ENCODE assay signal across 1 cellular context in the genomic region with DNA sequence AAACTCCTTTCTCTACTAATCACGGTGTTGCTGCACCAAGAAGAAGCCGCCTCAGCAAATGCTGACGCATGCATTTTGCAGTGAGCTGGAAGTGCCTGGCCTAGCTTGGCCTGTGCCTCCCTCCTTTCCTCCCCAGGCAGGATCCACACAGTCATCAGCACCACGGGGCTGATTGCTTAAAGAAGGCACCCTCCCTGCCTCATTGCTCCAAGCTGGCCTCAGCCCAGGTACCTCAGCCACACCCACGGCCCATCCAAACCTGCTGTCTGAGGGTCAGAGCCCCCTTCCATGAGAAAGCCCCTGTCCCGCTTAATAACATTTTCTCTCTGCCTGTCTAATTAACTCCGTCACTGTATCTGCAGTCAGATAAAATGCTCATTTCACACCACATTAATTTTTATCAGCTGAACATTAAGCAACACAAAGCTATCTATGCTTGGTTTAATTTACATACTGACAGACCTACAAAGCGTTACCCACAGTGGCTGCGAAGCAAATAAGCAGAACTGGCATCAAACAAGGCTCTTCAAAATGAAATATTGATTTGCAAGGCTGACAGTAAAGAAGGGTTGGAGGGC.
TF ChIP-seq lines count a peak whose summit lies in the region.

No MANE protein-coding gene starts in this region.

TF ChIP-seq in WTC11, 78 proteins besides CTCF, POLR2A, EP300 and RAD21 (continued from another document):
- TF ChIP-seq, protein P1, sequence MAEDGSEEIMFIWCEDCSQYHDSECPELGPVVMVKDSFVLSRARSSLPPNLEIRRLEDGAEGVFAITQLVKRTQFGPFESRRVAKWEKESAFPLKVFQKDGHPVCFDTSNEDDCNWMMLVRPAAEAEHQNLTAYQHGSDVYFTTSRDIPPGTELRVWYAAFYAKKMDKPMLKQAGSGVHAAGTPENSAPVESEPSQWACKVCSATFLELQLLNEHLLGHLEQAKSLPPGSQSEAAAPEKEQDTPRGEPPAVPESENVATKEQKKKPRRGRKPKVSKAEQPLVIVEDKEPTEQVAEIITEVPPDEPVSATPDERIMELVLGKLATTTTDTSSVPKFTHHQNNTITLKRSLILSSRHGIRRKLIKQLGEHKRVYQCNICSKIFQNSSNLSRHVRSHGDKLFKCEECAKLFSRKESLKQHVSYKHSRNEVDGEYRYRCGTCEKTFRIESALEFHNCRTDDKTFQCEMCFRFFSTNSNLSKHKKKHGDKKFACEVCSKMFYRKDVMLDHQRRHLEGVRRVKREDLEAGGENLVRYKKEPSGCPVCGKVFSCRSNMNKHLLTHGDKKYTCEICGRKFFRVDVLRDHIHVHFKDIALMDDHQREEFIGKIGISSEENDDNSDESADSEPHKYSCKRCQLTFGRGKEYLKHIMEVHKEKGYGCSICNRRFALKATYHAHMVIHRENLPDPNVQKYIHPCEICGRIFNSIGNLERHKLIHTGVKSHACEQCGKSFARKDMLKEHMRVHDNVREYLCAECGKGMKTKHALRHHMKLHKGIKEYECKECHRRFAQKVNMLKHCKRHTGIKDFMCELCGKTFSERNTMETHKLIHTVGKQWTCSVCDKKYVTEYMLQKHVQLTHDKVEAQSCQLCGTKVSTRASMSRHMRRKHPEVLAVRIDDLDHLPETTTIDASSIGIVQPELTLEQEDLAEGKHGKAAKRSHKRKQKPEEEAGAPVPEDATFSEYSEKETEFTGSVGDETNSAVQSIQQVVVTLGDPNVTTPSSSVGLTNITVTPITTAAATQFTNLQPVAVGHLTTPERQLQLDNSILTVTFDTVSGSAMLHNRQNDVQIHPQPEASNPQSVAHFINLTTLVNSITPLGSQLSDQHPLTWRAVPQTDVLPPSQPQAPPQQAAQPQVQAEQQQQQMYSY (CRISPR knock-in tag; IDR thresholded peaks at IDR 0.05) = no peak
- TF ChIP-seq JUN (CRISPR knock-in tag; IDR thresholded peaks at IDR 0.05) = no peak
- TF ChIP-seq ELF4 (CRISPR knock-in tag; IDR thresholded peaks at IDR 0.05; ENCODE audit: low read depth) = no peak
- no peak for TF ChIP-seq EMX1 (CRISPR knock-in tag; IDR thresholded peaks at IDR 0.05)
- no peak for TF ChIP-seq SOX15 (CRISPR knock-in tag; IDR thresholded peaks at IDR 0.05)
